ENCODE assay signal across 1 cellular context in the genomic region with DNA sequence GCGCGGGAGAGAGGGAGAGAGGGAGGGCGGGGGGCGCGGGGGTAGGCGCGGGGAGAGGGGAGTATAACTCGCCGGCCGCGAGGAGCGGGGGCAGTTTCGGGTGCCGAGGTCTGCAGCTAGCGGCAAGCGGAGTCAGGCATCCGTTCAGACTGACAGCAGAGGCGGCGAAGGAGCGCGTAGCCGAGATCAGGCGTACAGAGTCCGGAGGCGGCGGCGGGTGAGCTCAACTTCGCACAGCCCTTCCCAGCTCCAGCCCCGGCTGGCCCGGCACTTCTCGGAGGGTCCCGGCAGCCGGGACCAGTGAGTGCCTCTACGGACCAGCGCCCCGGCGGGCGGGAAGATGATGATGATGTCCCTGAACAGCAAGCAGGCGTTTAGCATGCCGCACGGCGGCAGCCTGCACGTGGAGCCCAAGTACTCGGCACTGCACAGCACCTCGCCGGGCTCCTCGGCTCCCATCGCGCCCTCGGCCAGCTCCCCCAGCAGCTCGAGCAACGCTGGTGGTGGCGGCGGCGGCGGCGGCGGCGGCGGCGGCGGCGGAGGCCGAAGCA.
TF ChIP-seq lines count a peak whose summit lies in the region.

Gene POU4F2, plus strand, starts transcription at position 93 of the 551 bp plus-strand sequence. Its CDS starts 248 bp downstream, at position 341.

TF ChIP-seq in IMR-90, 13 proteins besides CTCF, POLR2A, EP300 and RAD21:
- TF ChIP-seq, protein P1, sequence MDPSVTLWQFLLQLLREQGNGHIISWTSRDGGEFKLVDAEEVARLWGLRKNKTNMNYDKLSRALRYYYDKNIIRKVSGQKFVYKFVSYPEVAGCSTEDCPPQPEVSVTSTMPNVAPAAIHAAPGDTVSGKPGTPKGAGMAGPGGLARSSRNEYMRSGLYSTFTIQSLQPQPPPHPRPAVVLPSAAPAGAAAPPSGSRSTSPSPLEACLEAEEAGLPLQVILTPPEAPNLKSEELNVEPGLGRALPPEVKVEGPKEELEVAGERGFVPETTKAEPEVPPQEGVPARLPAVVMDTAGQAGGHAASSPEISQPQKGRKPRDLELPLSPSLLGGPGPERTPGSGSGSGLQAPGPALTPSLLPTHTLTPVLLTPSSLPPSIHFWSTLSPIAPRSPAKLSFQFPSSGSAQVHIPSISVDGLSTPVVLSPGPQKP (IDR thresholded peaks at IDR 0.05; ENCODE audit: borderline replicate concordance, low read depth, low read length), result no peak
- TF ChIP-seq RFX5 (IDR thresholded peaks at IDR 0.05; ENCODE audit: low read depth, low read length), result no peak
